27 cellular contexts compared by ENCODE assay signal in genomic region chr3:135811597-135811996, GRCh38.
"Had no signal": no experiment of that assay in that cellular context is flagged by ENCODE, and none has a peak within 500 bp of the region (broad histone marks: within the 10 kb centered on the region; RNA-seq: fewer than 3 reads in every experiment).

No MANE protein-coding gene starts in this region.

- DNase-seq: naive thymus-derived CD4-positive, alpha-beta T cell; natural killer cell; nucleus accumbens; pancreas; right cardiac atrium; spleen; stimulated activated CD4-positive, alpha-beta T cell treated with anti-CD3 and anti-CD28 coated beads, Interleukin-12 subunit alpha, Interleukin-12 subunit beta, amount 100 ng/mL, for 4 hours; stimulated activated CD4-positive, alpha-beta T cell treated with anti-CD3 and anti-CD28 coated beads, Interleukin-1b, Interleukin-23, amount 100 ng/mL, for 48 hours; stimulated activated CD4-positive, alpha-beta T cell treated with anti-CD3 and anti-CD28 coated beads, Interleukin-4, amount 100 ng/mL, for 1 hour; stimulated activated CD4-positive, alpha-beta T cell treated with anti-CD3 and anti-CD28 coated beads, Interleukin-4, amount 100 ng/mL, for 4 hours; stimulated activated CD8-positive, alpha-beta memory T cell treated with anti-CD3 and anti-CD28 coated beads, Interleukin-4, amount 100 ng/mL, for 48 hours; stimulated activated naive CD4-positive, alpha-beta T cell; stimulated activated naive CD8-positive, alpha-beta T cell treated with anti-CD3 and anti-CD28 coated beads, Interleukin-15, amount 100 ng/mL, for 72 hours; stimulated activated naive CD8-positive, alpha-beta T cell treated with anti-CD3 and anti-CD28 coated beads, Interleukin-15, Interleukin-2, amounts not matched to agents 100 U/mL and 50 U/mL, for 24 hours; substantia nigra; testis; tibial artery; transverse colon; upper lobe of right lung; uterus had no signal

- H3K9me3 ChIP-seq: neutrophil, pancreas, prostate gland, spleen, suprapubic skin, testis, tibial artery, transverse colon, upper lobe of right lung, uterus had no signal

- H3K27me3 ChIP-seq: neutrophil, pancreas, testis, transverse colon, upper lobe of right lung, uterus had no signal

- H3K4me3 ChIP-seq: pancreas, prostate gland, skin epidermis, smooth muscle cell, spleen, suprapubic skin, testis, tibial artery, transverse colon, upper lobe of right lung, uterus had no signal

- ATAC-seq: naive thymus-derived CD4-positive, alpha-beta T cell; natural killer cell; pancreas; right cardiac atrium; sciatic nerve; stimulated activated memory B cell treated with anti-CD40 and anti-IgM and Interleukin-4, amounts not matched to agents 10 μg/mL and 1 μg/mL and 100 μg/mL, for 72 hours; stimulated activated naive CD8-positive, alpha-beta T cell treated with anti-CD3 and anti-CD28 coated beads, Interleukin-15, amount 100 ng/mL, for 72 hours; stimulated activated naive CD8-positive, alpha-beta T cell treated with anti-CD3 and anti-CD28 coated beads, Interleukin-15, Interleukin-2, amounts not matched to agents 100 U/mL and 50 U/mL, for 24 hours; upper lobe of right lung had no signal

- H3K36me3 ChIP-seq: neutrophil, pancreas, prostate gland, spleen, suprapubic skin, tibial artery, transverse colon, upper lobe of right lung, uterus had no signal

- H3K4me1 ChIP-seq: pancreas, prostate gland, spleen, suprapubic skin, testis, tibial artery, transverse colon, upper lobe of right lung, uterus had no signal

- H3K27ac ChIP-seq: neutrophil, pancreas, prostate gland, skin epidermis, spleen, suprapubic skin, testis, tibial artery, transverse colon, upper lobe of right lung, uterus had no signal

- FAIRE-seq: pancreas had no signal
